In genomic region chr18:51196116-51196810, GRCh38 we compare ENCODE assay signal across 8 cellular contexts. TPM values are rescaled to one million over a fixed set of nuclear protein-coding genes. Genes with fewer than 3 reads are reported as not detected.
DNase-seq lines count a peak whose midpoint lies in the region; ATAC-seq and TF ChIP-seq lines count a peak whose summit lies in the region.

No MANE protein-coding gene starts in this region.

- no peaks in the 10 kb centered on the region for H3K9me3 ChIP-seq in left lung

- no peaks in the 10 kb centered on the region for H3K36me3 ChIP-seq in left lung

- H3K4me3 ChIP-seq in left lung = peak overlapping the region; percentile 72 to 90

- H3K4me1 ChIP-seq in left lung = peaks cover 27 to 39% of the 10 kb centered on the region in 2 donors

- ATAC-seq in GM18520 (IDR thresholded peaks at IDR 0.05; ENCODE audit: unreplicated experiment) = peak; percentile 1
- peak; percentile 0 for ATAC-seq in HG03175 (IDR thresholded peaks at IDR 0.05; ENCODE audit: unreplicated experiment)
- peak; percentile 1 for ATAC-seq in left lung
- ATAC-seq in HG02571 (IDR thresholded peaks at IDR 0.05; ENCODE audit: unreplicated experiment) = no peak

- DNase-seq in activated CD4-positive, CD25-positive, alpha-beta regulatory T cell (lab: John Stamatoyannopoulos, UW) = peak; percentile 14 to 33 (median 26)
- DNase-seq in cerebellar cortex (ENCODE audit: low spot score) (peak; percentile 27), left lung (peak; percentile 52 to 89), occipital lobe (lab: John Stamatoyannopoulos, UW) (no peak)
- DNase-seq in stimulated activated CD4-positive, alpha-beta T cell treated with anti-CD3 and anti-CD28 coated beads, Interleukin-4, amount 100 ng/mL, for 24 hours = peak; percentile 54

- no peaks in the 10 kb centered on the region for H3K27me3 ChIP-seq in left lung

- no peak for TF ChIP-seq CTCF in left lung (IDR thresholded peaks at IDR 0.05)

- peak overlapping the region; percentile 94 to 95 for H3K27ac ChIP-seq in left lung

- intact Hi-C loops in left lung (cut with DNase I) = no loop called here

RNA-seq across cellular contexts. Expression of gene MEX3C, which starts 1.2 kb away (rescaled TPM):
- 10 to 100 TPM; 21.4 to 28.3 TPM for total RNA-seq in left lung
- 104 TPM for total RNA-seq in occipital lobe
